In the genomic region with DNA sequence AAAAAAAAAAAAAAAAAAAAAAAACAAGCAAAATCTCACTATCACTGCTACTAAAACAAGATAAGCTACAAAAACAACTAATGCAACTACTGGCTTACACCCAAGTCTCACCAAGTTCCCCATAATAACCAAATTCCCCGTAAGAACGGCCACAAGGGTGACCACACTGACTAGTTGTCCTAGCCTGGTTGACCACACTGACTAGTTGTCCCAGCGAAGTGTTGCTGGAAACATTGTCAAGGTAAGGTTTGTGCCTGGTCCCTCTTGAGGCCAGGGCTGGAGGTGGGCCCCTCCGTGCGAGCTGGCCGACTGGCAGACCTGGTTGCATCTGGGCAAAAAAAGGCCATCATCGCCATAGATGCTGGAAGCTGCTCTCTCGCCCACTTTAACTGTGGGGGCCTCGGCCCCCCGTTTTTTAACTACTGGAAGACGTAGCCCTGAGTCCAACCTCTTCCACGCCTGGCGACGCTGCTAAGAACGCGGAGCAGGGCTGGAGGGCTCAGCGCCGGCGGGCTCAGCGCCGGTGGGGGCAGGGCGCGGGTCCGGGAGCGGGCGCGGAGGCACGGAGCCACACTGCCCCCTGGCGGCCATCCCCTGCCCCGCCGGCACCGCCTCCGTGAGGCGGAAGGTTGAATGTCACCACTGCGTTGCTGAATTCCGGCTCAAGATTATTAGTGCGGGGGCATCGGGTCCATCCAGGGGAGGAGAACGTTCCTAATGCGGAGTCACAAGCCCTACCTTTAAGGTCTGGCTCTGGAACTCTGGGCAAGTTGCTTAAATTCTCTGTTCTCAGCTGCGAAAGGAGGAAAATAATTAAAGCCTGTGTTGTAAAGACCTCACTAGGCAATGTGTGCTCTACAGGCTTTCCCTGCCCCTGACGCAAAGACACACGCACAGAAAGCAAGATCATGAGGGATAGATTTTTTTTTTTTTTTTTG, we compare ENCODE assay signal across 8 cellular contexts.
DNase-seq lines count a peak whose midpoint lies in the region; ATAC-seq and TF ChIP-seq lines count a peak whose summit lies in the region.

No MANE protein-coding gene starts in this region.

- no peak overlapping the region for H3K9ac ChIP-seq in PC-3 (ENCODE audit: low read length)

- peak; percentile 87 for TF ChIP-seq CTCF in PC-3 (conservative IDR thresholded peaks at IDR 0.05; ENCODE audit: low read depth, low read length)
- TF ChIP-seq CTCF in esophagus muscularis mucosa (IDR thresholded peaks at IDR 0.05): peak; percentile 92 to 100 (median 99)

- no peaks in the 10 kb centered on the region for H3K36me3 ChIP-seq in PC-3 (ENCODE audit: low read depth, low read length)
- H3K36me3 ChIP-seq in esophagus muscularis mucosa: no peaks in the 10 kb centered on the region
- H3K36me3 ChIP-seq in muscle layer of duodenum (ENCODE audit: control insufficient read depth in 1 of 2, insufficient read depth in 2 of 2, low read length in 2 of 2): no peaks in the 10 kb centered on the region

- no peaks in the 10 kb centered on the region for H3K9me2 ChIP-seq in PC-3 (replicated peaks; ENCODE audit: low read length)

- H3K4me1 ChIP-seq in PC-3 (ENCODE audit: insufficient read depth, low read length) (no peaks in the 10 kb centered on the region), esophagus muscularis mucosa (peaks cover 17 to 29% (median 28%) of the 10 kb centered on the region in 4 donors), muscle layer of duodenum (ENCODE audit: control insufficient read depth in 1 of 2, insufficient read depth in 2 of 2, low read length in 2 of 2) (peaks cover 4 to 14% of the 10 kb centered on the region in 2 donors)

- 6% methylated on average over 42 of the region's 43 CpGs for WGBS in esophagus muscularis mucosa

- peak overlapping the region; percentile 78 for H2AFZ ChIP-seq in PC-3 (ENCODE audit: low read length)

- peak; percentile 93 for DNase-seq in AG20443 (ENCODE audit: low spot score)
- DNase-seq in GM19238 (ENCODE audit: insufficient read length, low spot score): peak; percentile 81
- DNase-seq in HT-29 (ENCODE audit: low spot score): peak; percentile 80
- peak; percentile 67 for DNase-seq in PC-3
- peak; percentile 84 to 90 for DNase-seq in activated T-cell treated with anti-CD3 and anti-CD28 coated beads, Interleukin-2, amount 50 U/mL, for 48 hours
- DNase-seq in esophagus muscularis mucosa (ENCODE audit: extremely low spot score): no peak
- DNase-seq in stimulated activated CD8-positive, alpha-beta memory T cell treated with anti-CD3 and anti-CD28 coated beads, Interleukin-7, amount 100 ng/mL, for 1 hour (ENCODE audit: low read depth in 2 of 2): peak; percentile 59 to 67

- BruUV-seq in PC-3 (replicated peaks; lab: Mats Ljungman, UMichigan): no TSS peak

- no peaks in the 10 kb centered on the region for H3K79me2 ChIP-seq in PC-3 (ENCODE audit: low read length)

- H3K9me3 ChIP-seq in PC-3 (ENCODE audit: low read length) (no peaks in the 10 kb centered on the region), esophagus muscularis mucosa (no peaks in the 10 kb centered on the region), muscle layer of duodenum (ENCODE audit: control insufficient read depth in 1 of 2, low read length in 2 of 2) (no peaks in the 10 kb centered on the region)

- H3K4me3 ChIP-seq in PC-3 (ENCODE audit: low read length) (peak overlapping the region; percentile 62), esophagus muscularis mucosa (peak overlapping the region; percentile 39 to 50 (median 44)), muscle layer of duodenum (ENCODE audit: low read depth in 1 of 2, low read length in 2 of 2) (peak overlapping the region; percentile 54 to 55)

- intact Hi-C loops in PC-3 (cut with micrococcal nuclease) (loop anchor here (5.0 to 10.0 kb wide), 3 partner anchors 491 to 953 kb away; no protein-coding TSS in a partner anchor), esophagus muscularis mucosa (cut with DNase I) (loop anchor here (2.0 to 10.0 kb wide), 5 partner anchors 63 to 706 kb away; a partner anchor contains a TSS)

- TF ChIP-seq EP300 in esophagus muscularis mucosa (IDR thresholded peaks at IDR 0.05): no peak

- ATAC-seq in PC-3: peak; percentile 93

- H4K20me1 ChIP-seq in PC-3 (ENCODE audit: low read length): no peaks in the 10 kb centered on the region

- POLR2A ChIA-PET in PC-3 (lab: Charles Lee; ENCODE audit: unreplicated experiment): no interaction called here

- H3K27me3 ChIP-seq in PC-3 (ENCODE audit: low read length): no peaks in the 10 kb centered on the region
- H3K27me3 ChIP-seq in esophagus muscularis mucosa: peaks cover 0 to 13% (median 0%) of the 10 kb centered on the region in 4 donors
- H3K27me3 ChIP-seq in muscle layer of duodenum (ENCODE audit: low read depth, low read length): no peaks in the 10 kb centered on the region

- peak overlapping the region; percentile 86 for H3K4me2 ChIP-seq in PC-3 (ENCODE audit: low read length)

- TF ChIP-seq POLR2A in esophagus muscularis mucosa (IDR thresholded peaks at IDR 0.05; ENCODE audit: low read depth): no peak

- no peaks in the 10 kb centered on the region for H3F3A ChIP-seq in PC-3 (ENCODE audit: low read length, unreplicated experiment)

- H3K27ac ChIP-seq in PC-3 (ENCODE audit: low read length) (no peak overlapping the region), esophagus muscularis mucosa (replicated peaks in 1 of 4) (peak overlapping the region; percentile 20 to 67 (median 58)), muscle layer of duodenum (ENCODE audit: low read length) (peak overlapping the region; percentile 54)

- CTCF ChIA-PET in PC-3 (lab: Charles Lee): interaction anchor here (0.6 to 0.7 kb wide), 2 partner anchors 127 to 149 kb away, joined by 4 read pairs; no protein-coding TSS in a partner anchor
